In the genomic region with DNA sequence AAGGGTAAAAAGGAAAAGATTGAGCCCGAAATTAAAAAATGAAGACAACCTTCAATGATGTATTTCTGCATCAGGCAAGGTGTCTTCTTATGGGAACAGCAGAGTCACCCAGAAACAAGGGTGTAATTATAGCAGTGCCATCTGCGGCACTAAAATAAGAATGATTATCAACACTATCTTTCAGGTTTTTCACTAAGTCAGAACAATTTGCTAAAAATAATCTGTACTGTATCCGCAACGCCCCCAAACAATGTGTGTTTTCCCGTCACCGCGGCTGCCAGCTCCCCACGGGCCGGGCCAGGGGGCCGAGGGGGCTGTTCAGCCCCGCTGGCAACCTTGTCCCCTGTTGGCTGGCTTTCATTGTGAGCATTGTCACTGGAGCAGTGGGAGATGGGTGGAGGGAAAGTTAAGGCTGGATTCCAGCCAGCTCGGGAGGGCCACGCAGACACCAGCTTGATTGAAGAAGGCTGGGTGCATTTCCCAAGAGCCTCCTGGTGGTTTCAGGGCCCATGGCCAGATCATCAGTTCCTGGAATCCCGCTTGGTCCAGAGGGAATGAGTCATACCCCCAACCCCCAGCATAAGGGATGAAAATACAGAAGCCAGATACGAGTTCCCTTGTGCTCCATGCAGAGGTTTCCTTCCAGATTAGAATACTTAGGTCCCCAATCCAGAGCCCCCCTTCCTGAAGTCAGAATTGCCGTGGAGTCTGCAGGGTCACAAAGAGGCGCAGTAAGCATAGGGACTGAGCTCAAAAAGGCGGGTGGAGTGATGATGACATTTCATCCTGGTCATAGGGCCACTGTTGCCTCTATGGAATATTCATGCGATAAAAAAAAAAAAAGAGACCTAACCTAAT, we compare ENCODE assay signal across 8 cellular contexts.
DNase-seq lines count a peak whose midpoint lies in the region; ATAC-seq, FAIRE-seq and TF ChIP-seq lines count a peak whose summit lies in the region.

No MANE protein-coding gene starts in this region.

- no peaks in the 10 kb centered on the region for H3K9me3 Mint-ChIP-seq in type B pancreatic cell
- H3K9me3 Mint-ChIP-seq in activated naive CD4-positive, alpha-beta T cell treated with anti-CD3 and anti-CD28 coated beads for 36 hours, result no peaks in the 10 kb centered on the region

- no peaks in the 10 kb centered on the region for H3K79me1 ChIP-seq in neuronal stem cell (ENCODE audit: low read depth, low read length)

- H3K27me3 Mint-ChIP-seq in type B pancreatic cell, result no peaks in the 10 kb centered on the region
- H3K27me3 Mint-ChIP-seq in activated naive CD4-positive, alpha-beta T cell treated with anti-CD3 and anti-CD28 coated beads for 36 hours (ENCODE audit: low read depth), result no peaks in the 10 kb centered on the region

- no peak overlapping the region for H3K4ac ChIP-seq in neuronal stem cell (ENCODE audit: low read length)

- H2BK12ac ChIP-seq in neuronal stem cell (ENCODE audit: low read length), result no peak overlapping the region

- H3K27ac ChIP-seq in fibroblast of lung (ENCODE audit: insufficient read depth, low read length), result peak overlapping the region; percentile 75
- H3K27ac ChIP-seq in neuronal stem cell (replicated peaks; ENCODE audit: low read length), result no peak overlapping the region

- H3K9me3 ChIP-seq in fibroblast of lung (ENCODE audit: control insufficient read depth, insufficient read depth, low read depth, low read length), result no peaks in the 10 kb centered on the region
- H3K9me3 ChIP-seq in neuronal stem cell (replicated peaks in 1 of 2; ENCODE audit: control insufficient read depth in 2 of 2, insufficient read depth in 1 of 2, low read depth in 1 of 2, low read length in 2 of 2), result no peaks in the 10 kb centered on the region

- ATAC-seq in HG03439 (IDR thresholded peaks at IDR 0.05; ENCODE audit: unreplicated experiment) (peak; percentile 72), GM21381 (IDR thresholded peaks at IDR 0.05; ENCODE audit: unreplicated experiment) (no peak)

- H4K8ac ChIP-seq in neuronal stem cell (ENCODE audit: low read depth, low read length), result no peak overlapping the region

- H3K23ac ChIP-seq in neuronal stem cell (ENCODE audit: low read depth, low read length, poor library complexity), result no peak overlapping the region

- H3K36me3 ChIP-seq in fibroblast of lung (ENCODE audit: control insufficient read depth, insufficient read depth, low read length) (no peaks in the 10 kb centered on the region), neuronal stem cell (replicated peaks in 1 of 2; ENCODE audit: control insufficient read depth in 2 of 2, insufficient read depth in 2 of 2, low read length in 2 of 2) (no peaks in the 10 kb centered on the region)

- no peak overlapping the region for H3K27ac Mint-ChIP-seq in type B pancreatic cell
- no peak overlapping the region for H3K27ac Mint-ChIP-seq in activated naive CD4-positive, alpha-beta T cell treated with anti-CD3 and anti-CD28 coated beads for 36 hours

- H3K4me3 ChIP-seq in GM12865 (ENCODE audit: low read depth, low read length) (no peak overlapping the region), fibroblast of lung (replicated peaks in 1 of 4; ENCODE audit: control extremely low read depth in 1 of 4, insufficient read depth in 1 of 4, low read depth in 3 of 4, low read length in 4 of 4) (peak overlapping the region in 2 of 4 experiments; percentile 1 to 11), neuronal stem cell (ENCODE audit: low read length in 2 of 2) (no peak overlapping the region)

- H3K79me2 ChIP-seq in fibroblast of lung (ENCODE audit: control insufficient read depth, insufficient read depth, low read length), result no peaks in the 10 kb centered on the region

- no peak overlapping the region for H3K4me3 Mint-ChIP-seq in type B pancreatic cell
- no peak overlapping the region for H3K4me3 Mint-ChIP-seq in activated naive CD4-positive, alpha-beta T cell treated with anti-CD3 and anti-CD28 coated beads for 36 hours

- FAIRE-seq in RCC 7860 (lab: Jason Lieb, UNC), result peak; percentile 71

- TF ChIP-seq CTCF in GM12865 (IDR thresholded peaks at IDR 0.05; ENCODE audit: insufficient read depth, low read depth, low read length, missing control alignments), result no peak
- TF ChIP-seq CTCF in fibroblast of lung (conservative IDR thresholded peaks at IDR 0.05 in 1 of 2, IDR thresholded peaks at IDR 0.05 in 1 of 2; ENCODE audit: low read depth in 1 of 2, low read length in 2 of 2), result peak in 1 of 2 donors; percentile 5
- TF ChIP-seq CTCF in type B pancreatic cell (conservative IDR thresholded peaks at IDR 0.05), result no peak

- no peak overlapping the region for H4K91ac ChIP-seq in neuronal stem cell (ENCODE audit: low read depth, low read length, poor library complexity)

- H3K4me2 ChIP-seq in fibroblast of lung (ENCODE audit: extremely low read depth, insufficient read depth, low read length) (peak overlapping the region; percentile 73), neuronal stem cell (ENCODE audit: insufficient read depth, low read length, poor library complexity, severe bottlenecking) (no peak overlapping the region)

- H2BK5ac ChIP-seq in neuronal stem cell (ENCODE audit: low read length), result no peak overlapping the region

- H3K9ac ChIP-seq in fibroblast of lung (ENCODE audit: insufficient read depth, low read length), result peak overlapping the region; percentile 43
- H3K9ac ChIP-seq in neuronal stem cell (ENCODE audit: low read depth, low read length, poor library complexity), result no peak overlapping the region

- no peaks in the 10 kb centered on the region for H3K27me3 ChIP-seq in fibroblast of lung (ENCODE audit: control insufficient read depth, insufficient read depth, low read length)
- no peaks in the 10 kb centered on the region for H3K27me3 ChIP-seq in neuronal stem cell (ENCODE audit: control insufficient read depth in 3 of 3, insufficient read depth in 3 of 3, low read depth in 1 of 3, low read length in 3 of 3)

- no peak overlapping the region for H3K14ac ChIP-seq in neuronal stem cell (ENCODE audit: low read length)

- H3K36me3 Mint-ChIP-seq in type B pancreatic cell, result no peaks in the 10 kb centered on the region
- no peaks in the 10 kb centered on the region for H3K36me3 Mint-ChIP-seq in activated naive CD4-positive, alpha-beta T cell treated with anti-CD3 and anti-CD28 coated beads for 36 hours (ENCODE audit: low read depth)

- H3K4me1 Mint-ChIP-seq in type B pancreatic cell (ENCODE audit: unreplicated experiment), result peaks cover 7% of the 10 kb centered on the region
- peaks cover 19% of the 10 kb centered on the region for H3K4me1 Mint-ChIP-seq in activated naive CD4-positive, alpha-beta T cell treated with anti-CD3 and anti-CD28 coated beads for 36 hours (ENCODE audit: low read depth)

- no peaks in the 10 kb centered on the region for H4K20me1 ChIP-seq in fibroblast of lung (ENCODE audit: control insufficient read depth, extremely low read depth, insufficient read depth, low read length)

- DNase-seq in GM12865 (ENCODE audit: low read depth), result peak; percentile 52
- peak; percentile 39 for DNase-seq in RCC 7860 (ENCODE audit: low spot score)
- peak; percentile 96 to 98 for DNase-seq in fibroblast of lung (ENCODE audit: low read depth in 2 of 2)
- no peak for DNase-seq in neuronal stem cell (ENCODE audit: low spot score)
- no peak for DNase-seq in type B pancreatic cell (ENCODE audit: extremely low spot score, unreplicated experiment)
- DNase-seq in activated naive CD4-positive, alpha-beta T cell treated with anti-CD3 and anti-CD28 coated beads for 36 hours, result no peak

- H2AFZ ChIP-seq in fibroblast of lung (ENCODE audit: low read length) (peak overlapping the region; percentile 46), neuronal stem cell (ENCODE audit: low read length) (peak overlapping the region; percentile 70)

- WGBS in neuronal stem cell (ENCODE audit: extremely low coverage in 2 of 2, insufficient read length in 2 of 2, insufficient replicate concordance in 1 of 2), 2 donors, result no CpG with 5 or more reads among the region's 19 CpGs

- peaks cover 13% of the 10 kb centered on the region for H3K4me1 ChIP-seq in fibroblast of lung (ENCODE audit: control insufficient read depth, extremely low read depth, insufficient read depth, low read length)
- peaks cover 2 to 4% of the 10 kb centered on the region in 2 donors for H3K4me1 ChIP-seq in neuronal stem cell (ENCODE audit: control insufficient read depth in 2 of 2, insufficient read depth in 1 of 2, low read depth in 1 of 2, low read length in 2 of 2)

- intact Hi-C loops in activated naive CD4-positive, alpha-beta T cell treated with anti-CD3 and anti-CD28 coated beads for 36 hours (cut with micrococcal nuclease), result no loop called here

- no peak overlapping the region for H3K18ac ChIP-seq in neuronal stem cell (ENCODE audit: low read length)

- H2AK5ac ChIP-seq in neuronal stem cell (ENCODE audit: low read depth, low read length), result no peak overlapping the region

- CTCF ChIA-PET in activated naive CD4-positive, alpha-beta T cell treated with anti-CD3 and anti-CD28 coated beads for 36 hours (lab: Charles Lee), result interaction anchor here (0.6 to 0.7 kb wide), 2 partner anchors 20 to 199 kb away, joined by 3 read pairs; no protein-coding TSS in a partner anchor

- no peak overlapping the region for H2BK120ac ChIP-seq in neuronal stem cell (ENCODE audit: low read depth, low read length)

- H2BK15ac ChIP-seq in neuronal stem cell (ENCODE audit: low read length), result no peak overlapping the region

Comparison
In these comparisons a context has a peak if more than half of its experiments do, and no peak if none do; other contexts are left out.
1. DNase-seq: peak in GM12865 (single experiment), RCC 7860 (single experiment) and fibroblast of lung (2 of 2); none in neuronal stem cell (single experiment), type B pancreatic cell (single experiment) and activated naive CD4-positive, alpha-beta T cell treated with anti-CD3 and anti-CD28 coated beads for 36 hours (single experiment).